In genomic region chr12:113512568-113512967, GRCh38 we compare ENCODE assay signal across 14 cellular contexts. TPM values are rescaled to one million over a fixed set of nuclear protein-coding genes. Genes with fewer than 3 reads are reported as not detected.
DNase-seq lines count a peak whose midpoint lies in the region; ATAC-seq and TF ChIP-seq lines count a peak whose summit lies in the region.
"Had no signal": no experiment of that assay in that cellular context is flagged by ENCODE, and none has a peak within 500 bp of the region (broad histone marks: within the 10 kb centered on the region; RNA-seq: fewer than 3 reads in every experiment).

No MANE protein-coding gene starts in this region.

- no peak overlapping the region for H3K4me3 Mint-ChIP-seq in glutamatergic neuron (ENCODE audit: unreplicated experiment)
- H3K4me3 Mint-ChIP-seq: CD8-positive, alpha-beta memory T cell had no signal

- no peaks in the 10 kb centered on the region for H4K20me1 ChIP-seq in PC-3 (ENCODE audit: low read length)
- H4K20me1 ChIP-seq: BLaER1 had no signal

- no peaks in the 10 kb centered on the region for H3K79me2 ChIP-seq in PC-3 (ENCODE audit: low read length)

- H3K27me3 ChIP-seq in PC-3 (ENCODE audit: low read length) = peaks cover 64% of the 10 kb centered on the region

- H3K9ac ChIP-seq in PC-3 (ENCODE audit: low read length) = no peak overlapping the region
- H3K9ac ChIP-seq: BLaER1 had no signal

- BruUV-seq in PC-3 (replicated peaks; lab: Mats Ljungman, UMichigan) = no TSS peak

- H3K36me3 ChIP-seq in PC-3 (ENCODE audit: low read depth, low read length) = no peaks in the 10 kb centered on the region
- H3K36me3 ChIP-seq: BLaER1 had no signal

- peaks cover under 1% of the 10 kb centered on the region for H3K9me3 Mint-ChIP-seq in glutamatergic neuron (ENCODE audit: unreplicated experiment)

- H3K9me2 ChIP-seq in PC-3 (replicated peaks; ENCODE audit: low read length) = no peaks in the 10 kb centered on the region

- peaks cover 6% of the 10 kb centered on the region for H3K36me3 Mint-ChIP-seq in glutamatergic neuron (ENCODE audit: unreplicated experiment)
- H3K36me3 Mint-ChIP-seq: CD8-positive, alpha-beta memory T cell had no signal

- peaks cover 5% of the 10 kb centered on the region for H3K4me1 Mint-ChIP-seq in glutamatergic neuron (ENCODE audit: low read depth, unreplicated experiment)

- TF ChIP-seq CTCF in PC-3 (conservative IDR thresholded peaks at IDR 0.05; ENCODE audit: low read depth, low read length) (no peak), glutamatergic neuron (IDR thresholded peaks at IDR 0.05; ENCODE audit: partially characterized antibody, unreplicated experiment) (no peak)

- H3K9me3 ChIP-seq in PC-3 (ENCODE audit: low read length) = no peaks in the 10 kb centered on the region
- H3K9me3 ChIP-seq: BLaER1, Caco-2 had no signal

- CTCF ChIA-PET in PC-3 (lab: Charles Lee) = no interaction called here

- H3K4me2 ChIP-seq in PC-3 (ENCODE audit: low read length) = no peak overlapping the region
- H3K4me2 ChIP-seq: BLaER1 had no signal

- ATAC-seq in PC-3 = peak; percentile 50

- no peak overlapping the region for H3K27ac ChIP-seq in PC-3 (ENCODE audit: low read length)
- H3K27ac ChIP-seq: 22Rv1, BLaER1 had no signal

- no peak overlapping the region for H3K4me3 ChIP-seq in PC-3 (ENCODE audit: low read length)
- H3K4me3 ChIP-seq: BLaER1 had no signal

- DNase-seq in DMS53 (lab: John Stamatoyannopoulos, UW) = peak; percentile 30
- no peak for DNase-seq in DMS53 treated with DMSO at 0.1 percent for 48 hours (lab: John Stamatoyannopoulos, UW; ENCODE audit: unreplicated experiment)
- no peak for DNase-seq in PC-3
- peak; percentile 36 for DNase-seq in glutamatergic neuron
- no peak for DNase-seq in globus pallidus (ENCODE audit: low spot score)
- DNase-seq in NOMO-1 treated with dmso at 0.1 percent for 144 hours (lab: John Stamatoyannopoulos, UW; ENCODE audit: unreplicated experiment) = no peak
- no peak for DNase-seq in effector CD8-positive, alpha-beta T cell (lab: John Stamatoyannopoulos, UW)
- DNase-seq: AML-193; Caco-2; CD8-positive, alpha-beta memory T cell; KG1 had no signal

- H3K27me3 Mint-ChIP-seq in glutamatergic neuron (ENCODE audit: unreplicated experiment) = peaks cover 19% of the 10 kb centered on the region

- peaks cover 8% of the 10 kb centered on the region for H3K4me1 ChIP-seq in PC-3 (ENCODE audit: insufficient read depth, low read length)
- H3K4me1 ChIP-seq: BLaER1, Caco-2 had no signal

- H3F3A ChIP-seq in PC-3 (ENCODE audit: low read length, unreplicated experiment) = no peaks in the 10 kb centered on the region

- POLR2A ChIA-PET in PC-3 (lab: Charles Lee; ENCODE audit: unreplicated experiment) = no interaction called here

- H2AFZ ChIP-seq in PC-3 (ENCODE audit: low read length) = no peak overlapping the region

- intact Hi-C loops in PC-3 (cut with micrococcal nuclease) = no loop called here

- H3K27ac Mint-ChIP-seq in glutamatergic neuron (ENCODE audit: unreplicated experiment) = no peak overlapping the region
- H3K27ac Mint-ChIP-seq: CD8-positive, alpha-beta memory T cell had no signal

RNA-seq across cellular contexts. Expression of gene LHX5, which starts 40.9 kb away (rescaled TPM):
- total RNA-seq in PC-3 (2014; rRNA removed) = 0.23 and 0.26 TPM in 2 replicates
- total RNA-seq in glutamatergic neuron (ENCODE audit: unreplicated experiment) = 3.1 TPM
- total RNA-seq: CD8-positive, alpha-beta memory T cell; H4 had no signal

Comparison
In these comparisons a context has a peak if more than half of its experiments do, and no peak if none do; other contexts are left out.
1. DNase-seq: peak in DMS53 (single experiment) and glutamatergic neuron (single experiment); none in DMS53 treated with DMSO at 0.1 percent for 48 hours (single experiment), PC-3 (single experiment), globus pallidus (single experiment), NOMO-1 treated with dmso at 0.1 percent for 144 hours (single experiment) and effector CD8-positive, alpha-beta T cell (single experiment).